1 cellular context compared by ENCODE assay signal in genomic region chr20:25048519-25048952, GRCh38.
A peak's percentile ranks its signal among the peaks of the same experiment; 100 is the strongest.
TF ChIP-seq lines count a peak whose summit lies in the region.

No MANE protein-coding gene starts in this region.

TF ChIP-seq in HepG2, 621 proteins besides CTCF, POLR2A, EP300 and RAD21:
- TF ChIP-seq IRF9 (CRISPR knock-in tag; IDR thresholded peaks at IDR 0.05; ENCODE audit: borderline replicate concordance): no peak
- TF ChIP-seq ARID2 (CRISPR knock-in tag; IDR thresholded peaks at IDR 0.05; ENCODE audit: borderline replicate concordance): no peak
- TF ChIP-seq ZNF572 (CRISPR knock-in tag; IDR thresholded peaks at IDR 0.05): no peak
- no peak for TF ChIP-seq ERF (CRISPR knock-in tag; IDR thresholded peaks at IDR 0.05)
- TF ChIP-seq ZNF687 (CRISPR knock-in tag; IDR thresholded peaks at IDR 0.05): 0 out of 2 replicates have a peak, but pooled peaks have one; percentile 13
